Comparison of ENCODE assay signal across 8 cellular contexts in genomic region chr10:80459047-80459865, GRCh38. TPM values are rescaled to one million over a fixed set of nuclear protein-coding genes. Genes with fewer than 3 reads are reported as not detected.
DNase-seq lines count a peak whose midpoint lies in the region; ATAC-seq and TF ChIP-seq lines count a peak whose summit lies in the region.

No MANE protein-coding gene starts in this region.

- H3K4me3 ChIP-seq in esophagus muscularis mucosa (peak overlapping the region; percentile 0 to 23 (median 6)), osteoblast (ENCODE audit: insufficient read depth, low read length) (no peak overlapping the region)

- DNase-seq in DMS 273 (lab: John Stamatoyannopoulos, UW; ENCODE audit: unreplicated experiment) (peak; percentile 56), DMS 273 treated with DMSO at 0.1 percent for 48 hours (lab: John Stamatoyannopoulos, UW) (no peak), NCI-H226 (peak; percentile 70), esophagus muscularis mucosa (ENCODE audit: extremely low spot score) (no peak), osteoblast (ENCODE audit: insufficient read length, low spot score, missing footprints) (peak; percentile 97), NCI-H1092 treated with DMSO at 0.1 percent for 48 hours (lab: John Stamatoyannopoulos, UW) (no peak)
- DNase-seq in activated CD8-positive, alpha-beta memory T cell treated with anti-CD3 and anti-CD28 coated beads, Interleukin-2, amount 50 U/mL, for 48 hours: peak; percentile 77

- H3K79me2 ChIP-seq in osteoblast (ENCODE audit: insufficient read depth, low read length): peaks cover 80% of the 10 kb centered on the region

- peaks cover 38% of the 10 kb centered on the region for H4K20me1 ChIP-seq in osteoblast (ENCODE audit: insufficient read depth, low read length)

- H3K4me2 ChIP-seq in osteoblast (ENCODE audit: insufficient read depth, low read length): peak overlapping the region; percentile 2

- no peak for TF ChIP-seq EP300 in esophagus muscularis mucosa (IDR thresholded peaks at IDR 0.05)

- WGBS in esophagus muscularis mucosa: 55% methylated on average over 8 of the region's 9 CpGs

- H3K9me3 ChIP-seq in esophagus muscularis mucosa (no peaks in the 10 kb centered on the region), osteoblast (ENCODE audit: low read depth, low read length) (no peaks in the 10 kb centered on the region)

- TF ChIP-seq CTCF in esophagus muscularis mucosa (IDR thresholded peaks at IDR 0.05): no peak
- TF ChIP-seq CTCF in osteoblast (IDR thresholded peaks at IDR 0.05; ENCODE audit: extremely low read depth, low read depth, low read length): no peak

- H3K4me1 ChIP-seq in esophagus muscularis mucosa (peaks cover 85 to 93% (median 91%) of the 10 kb centered on the region in 4 donors), osteoblast (ENCODE audit: insufficient read depth, low read length) (peaks cover 52% of the 10 kb centered on the region)

- peak; percentile 37 for ATAC-seq in HG02610 (IDR thresholded peaks at IDR 0.05; ENCODE audit: unreplicated experiment)

- peak overlapping the region; percentile 34 for H2AFZ ChIP-seq in osteoblast (ENCODE audit: low read length)

- intact Hi-C loops in esophagus muscularis mucosa (cut with DNase I): no loop called here

- H3K27ac ChIP-seq in esophagus muscularis mucosa (replicated peaks in 1 of 4): peak overlapping the region; percentile 50 to 75 (median 71)
- H3K27ac ChIP-seq in osteoblast (ENCODE audit: low read depth, low read length): peak overlapping the region; percentile 54

- H3K27me3 ChIP-seq in esophagus muscularis mucosa (no peaks in the 10 kb centered on the region), osteoblast (ENCODE audit: insufficient read depth, low read length) (no peaks in the 10 kb centered on the region)

- H3K36me3 ChIP-seq in esophagus muscularis mucosa: no peaks in the 10 kb centered on the region
- H3K36me3 ChIP-seq in osteoblast (ENCODE audit: insufficient read depth, low read length): no peaks in the 10 kb centered on the region

- TF ChIP-seq POLR2A in esophagus muscularis mucosa (IDR thresholded peaks at IDR 0.05; ENCODE audit: low read depth): no peak

RNA-seq across cellular contexts. Expression of gene TSPAN14, which starts 5.1 kb away (rescaled TPM):
- total RNA-seq in esophagus muscularis mucosa (10 to 100 TPM; 17.9 to 50.5 (median 38.4) TPM), osteoblast (19.2 and 23.9 TPM in 2 replicates)

RNA-seq across cellular contexts. Expression of gene PRXL2A, which starts 50.9 kb away (rescaled TPM):
- total RNA-seq in esophagus muscularis mucosa (10 to 100 TPM; 15.4 to 26.6 (median 25.5) TPM), osteoblast (5.1 and 5.9 TPM in 2 replicates)

Comparison
In these comparisons a context has a peak if more than half of its experiments do, and no peak if none do; other contexts are left out.
1. DNase-seq: peak in DMS 273 (single experiment), NCI-H226 (single experiment), activated CD8-positive, alpha-beta memory T cell treated with anti-CD3 and anti-CD28 coated beads, Interleukin-2, amount 50 U/mL, for 48 hours (single experiment) and osteoblast (single experiment); none in DMS 273 treated with DMSO at 0.1 percent for 48 hours (single experiment), esophagus muscularis mucosa (single experiment) and NCI-H1092 treated with DMSO at 0.1 percent for 48 hours (single experiment).